In the genomic region with DNA sequence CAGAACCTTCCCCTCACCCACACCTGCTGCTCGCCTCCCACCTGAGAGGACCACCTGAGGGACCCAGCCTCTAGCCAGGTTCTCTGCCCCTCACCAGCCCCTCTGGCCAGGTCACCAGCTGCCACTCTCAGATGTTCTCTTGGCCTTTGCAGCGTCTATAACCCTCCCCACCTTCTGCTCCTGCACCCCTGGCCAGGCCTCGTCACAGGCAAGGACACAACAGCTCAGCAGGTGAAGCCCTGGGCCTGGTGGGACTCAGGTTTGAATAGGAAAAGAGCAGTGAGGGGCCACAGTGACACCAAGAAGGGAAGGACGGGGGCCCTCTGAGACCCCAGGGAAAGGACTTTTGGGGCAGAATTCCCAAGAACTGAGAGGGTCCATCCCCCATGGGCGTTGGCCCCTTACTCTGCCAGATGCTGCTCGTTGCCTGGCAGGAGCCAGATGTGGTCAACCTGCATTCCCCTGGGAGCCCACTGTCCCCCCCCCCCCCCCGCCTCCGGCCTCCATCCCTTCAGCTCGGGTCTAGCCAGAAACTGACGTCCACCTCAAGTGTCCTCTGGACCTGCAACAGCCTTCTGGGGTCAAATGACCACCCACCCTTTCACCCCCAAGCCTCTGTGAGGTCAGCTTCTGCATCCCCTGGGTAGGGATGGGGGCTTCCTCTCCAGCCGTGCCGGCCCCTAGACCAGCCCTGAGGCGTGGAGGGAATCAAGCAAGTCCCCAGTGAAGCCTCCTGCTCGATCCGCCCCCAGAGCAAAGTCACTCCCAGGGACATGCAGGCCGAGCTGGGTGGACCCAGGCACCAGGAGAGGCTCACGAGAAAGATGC, we compare ENCODE assay signal across 13 cellular contexts. TPM values are rescaled to one million over a fixed set of nuclear protein-coding genes. Genes with fewer than 3 reads are reported as not detected.
DNase-seq lines count a peak whose midpoint lies in the region; ATAC-seq, FAIRE-seq and TF ChIP-seq lines count a peak whose summit lies in the region.
"Had no signal": no experiment of that assay in that cellular context is flagged by ENCODE, and none has a peak within 500 bp of the region (broad histone marks: within the 10 kb centered on the region; RNA-seq: fewer than 3 reads in every experiment).

No MANE protein-coding gene starts in this region.

- H3K27ac ChIP-seq in CD4-positive, alpha-beta memory T cell (ENCODE audit: low read depth, low read length), result no peak overlapping the region
- H3K27ac ChIP-seq in K562 (ENCODE audit: extremely low read depth, low read depth, low read length), result no peak overlapping the region
- H3K27ac ChIP-seq: foreskin keratinocyte had no signal

- H3K4me1 Mint-ChIP-seq in CD4-positive, alpha-beta memory T cell, result peaks cover 9 to 18% (median 11%) of the 10 kb centered on the region in 4 donors
- peaks cover 15% of the 10 kb centered on the region; the same call in 1 of the 2 replicates for H3K4me1 Mint-ChIP-seq in HFFc6 (ENCODE audit: low read depth)
- peaks cover 20 to 21% of the 10 kb centered on the region in 2 donors for H3K4me1 Mint-ChIP-seq in natural killer cell treated with Interleukin-12 subunit alpha and Interleukin-12 subunit beta and Interleukin-15 and Interleukin-18, amount 100 ng/mL, for 72 hours (ENCODE audit: low read depth in 2 of 2)

- H3K27me3 Mint-ChIP-seq in CD4-positive, alpha-beta memory T cell, result no peaks in the 10 kb centered on the region
- H3K27me3 Mint-ChIP-seq in HFFc6 (ENCODE audit: insufficient read depth), result peaks cover 13% of the 10 kb centered on the region
- no peaks in the 10 kb centered on the region for H3K27me3 Mint-ChIP-seq in natural killer cell treated with Interleukin-12 subunit alpha and Interleukin-12 subunit beta and Interleukin-15 and Interleukin-18, amount 100 ng/mL, for 72 hours

- CTCF ChIA-PET in CD4-positive, alpha-beta memory T cell (lab: Charles Lee; ENCODE audit: partially characterized antibody), result interaction anchor here (1.1 kb wide), 1 partner anchor 52 kb away, joined by 4 read pairs; no protein-coding TSS in a partner anchor
- CTCF ChIA-PET in K562 (lab: Yijun Ruan, JAX; ENCODE audit: low intra/inter-chr PET ratio), result no interaction called here

- no peaks in the 10 kb centered on the region for H3K27me3 ChIP-seq in CD4-positive, alpha-beta memory T cell (ENCODE audit: insufficient read depth, low read length)
- no peaks in the 10 kb centered on the region for H3K27me3 ChIP-seq in K562 (ENCODE audit: control insufficient read depth in 2 of 2, insufficient read depth in 2 of 2, low read length in 2 of 2)
- H3K27me3 ChIP-seq: foreskin keratinocyte, sigmoid colon had no signal

- no peak overlapping the region for H2AFZ ChIP-seq in K562 (ENCODE audit: low read depth, low read length)

- peaks cover 2% of the 10 kb centered on the region for H3K9me1 ChIP-seq in K562 (ENCODE audit: control insufficient read depth, insufficient read depth, low read length)

- H3K4me2 ChIP-seq in K562 (ENCODE audit: insufficient read depth, low read length), result no peak overlapping the region

- H3K9ac ChIP-seq in K562 (ENCODE audit: insufficient read depth in 1 of 2, low read depth in 2 of 2, low read length in 2 of 2), result peak overlapping the region in 1 of 2 experiments; percentile 58; a peak in 1 of 4 replicates

- H3K4me3 Mint-ChIP-seq in CD4-positive, alpha-beta memory T cell, result no peak overlapping the region
- peak overlapping the region; percentile 17; the same call in 1 of the 2 replicates for H3K4me3 Mint-ChIP-seq in HFFc6
- H3K4me3 Mint-ChIP-seq in natural killer cell treated with Interleukin-12 subunit alpha and Interleukin-12 subunit beta and Interleukin-15 and Interleukin-18, amount 100 ng/mL, for 72 hours, result peak overlapping the region; percentile 12

- peak overlapping the region; percentile 22 to 79 (median 69) for H3K27ac Mint-ChIP-seq in CD4-positive, alpha-beta memory T cell
- no peak overlapping the region for H3K27ac Mint-ChIP-seq in HFFc6
- H3K27ac Mint-ChIP-seq in natural killer cell treated with Interleukin-12 subunit alpha and Interleukin-12 subunit beta and Interleukin-15 and Interleukin-18, amount 100 ng/mL, for 72 hours, result peak overlapping the region; percentile 58 to 81

- TF ChIP-seq EP300 in K562 (IDR thresholded peaks at IDR 0.05; ENCODE audit: low read length), result no peak

- TF ChIP-seq POLR2A in K562 (conservative IDR thresholded peaks at IDR 0.05), result peak; percentile 28; the same call in 1 of the 2 replicates

- no peaks in the 10 kb centered on the region for H3K9me3 ChIP-seq in CD4-positive, alpha-beta memory T cell (ENCODE audit: control insufficient read depth in 1 of 2, low read length in 2 of 2)
- no peaks in the 10 kb centered on the region for H3K9me3 ChIP-seq in K562 (replicated peaks; ENCODE audit: control insufficient read depth, insufficient read depth, low read depth, low read length)
- H3K9me3 ChIP-seq: sigmoid colon had no signal

- WGBS in K562 (ENCODE audit: insufficient coverage, low coverage, missing lambda C conversion rate), result 81% methylated on average over 6 of the region's 17 CpGs

- intact Hi-C loops in CD4-positive, alpha-beta memory T cell (cut with micrococcal nuclease), result loop anchor here (10.0 kb wide), 1 partner anchor 49 kb away; no protein-coding TSS in a partner anchor
- intact Hi-C loops in K562 (cut with micrococcal nuclease), result no loop called here

- no peak for FAIRE-seq in K562 (lab: Jason Lieb, UNC)
- FAIRE-seq: RCC 7860 had no signal

- no peak for ATAC-seq in K562
- no peak for ATAC-seq in natural killer cell treated with Interleukin-12 subunit alpha and Interleukin-12 subunit beta and Interleukin-15 and Interleukin-18, amount 100 ng/mL, for 72 hours
- ATAC-seq: foreskin keratinocyte had no signal

- H3K9me3 Mint-ChIP-seq in CD4-positive, alpha-beta memory T cell, result peaks cover 0 to 4% (median 0%) of the 10 kb centered on the region in 8 donors
- H3K9me3 Mint-ChIP-seq in HFFc6, result no peaks in the 10 kb centered on the region
- H3K9me3 Mint-ChIP-seq in natural killer cell treated with Interleukin-12 subunit alpha and Interleukin-12 subunit beta and Interleukin-15 and Interleukin-18, amount 100 ng/mL, for 72 hours, result no peaks in the 10 kb centered on the region

- H3K36me3 ChIP-seq in CD4-positive, alpha-beta memory T cell (ENCODE audit: insufficient read depth, low read length), result peaks cover 28% of the 10 kb centered on the region
- H3K36me3 ChIP-seq in K562 (ENCODE audit: control insufficient read depth, insufficient read depth, low read length), result peaks cover 54% of the 10 kb centered on the region; the same call in 1 of the 3 replicates

- TF ChIP-seq RAD21 in K562 (CRISPR knock-in tag; conservative IDR thresholded peaks at IDR 0.05 in 1 of 2, IDR thresholded peaks at IDR 0.05 in 1 of 2), result no peak

- H3K4me3 ChIP-seq in CD4-positive, alpha-beta memory T cell (ENCODE audit: low read length in 2 of 2), result no peak overlapping the region
- H3K4me3 ChIP-seq in K562, result no peak overlapping the region
- H3K4me3 ChIP-seq: sigmoid colon had no signal

- no peak for TF ChIP-seq CTCF in HFFc6 (IDR thresholded peaks at IDR 0.05)
- TF ChIP-seq CTCF in K562 (IDR thresholded peaks at IDR 0.05 in 2 of 3, conservative IDR thresholded peaks at IDR 0.05 in 1 of 3; ENCODE audit: insufficient read depth in 2 of 3, low read depth in 1 of 3, low read length in 3 of 3), result no peak

- peaks cover 16% of the 10 kb centered on the region for H3K4me1 ChIP-seq in CD4-positive, alpha-beta memory T cell (ENCODE audit: insufficient read depth, low read length)
- peaks cover 0 to 42% of the 10 kb centered on the region in 2 experiments; a peak in 2 of 5 replicates for H3K4me1 ChIP-seq in K562 (replicated peaks in 1 of 2; ENCODE audit: control insufficient read depth in 2 of 2, insufficient read depth in 2 of 2, low read length in 2 of 2)
- H3K4me1 ChIP-seq: foreskin keratinocyte had no signal

- POLR2A ChIA-PET in CD4-positive, alpha-beta memory T cell (lab: Charles Lee; ENCODE audit: partially characterized antibody), result interaction anchor here (0.7 to 2.3 kb wide), 4 partner anchors 9 to 27 kb away, joined by 3 to 17 read pairs (median 9); no protein-coding TSS in a partner anchor
- POLR2A ChIA-PET in K562 (lab: Yijun Ruan, JAX), result no interaction called here

- H3K36me3 Mint-ChIP-seq in CD4-positive, alpha-beta memory T cell, result peaks cover 16 to 41% of the 10 kb centered on the region in 2 donors
- H3K36me3 Mint-ChIP-seq in HFFc6 (ENCODE audit: low read depth), result peaks cover 21% of the 10 kb centered on the region
- peaks cover 10% of the 10 kb centered on the region for H3K36me3 Mint-ChIP-seq in natural killer cell treated with Interleukin-12 subunit alpha and Interleukin-12 subunit beta and Interleukin-15 and Interleukin-18, amount 100 ng/mL, for 72 hours

- no peaks in the 10 kb centered on the region for H3K79me2 ChIP-seq in K562 (ENCODE audit: control insufficient read depth, insufficient read depth, low read length)

- in situ Hi-C loops in K562 (cut with MboI), result no loop called here

- no peaks in the 10 kb centered on the region for H4K20me1 ChIP-seq in K562 (replicated peaks; ENCODE audit: control insufficient read depth, insufficient read depth, low read length)

- no TSS peak for BruUV-seq in K562 (replicated peaks; lab: Mats Ljungman, UMichigan)

- peak in 1 of 5 donors; percentile 35 for DNase-seq in CD4-positive, alpha-beta memory T cell
- DNase-seq in HFFc6, result no peak
- DNase-seq in K562 (ENCODE audit: extremely low read depth in 1 of 4, low spot score in 3 of 4), result no peak
- DNase-seq in natural killer cell treated with Interleukin-12 subunit alpha and Interleukin-12 subunit beta and Interleukin-15 and Interleukin-18, amount 100 ng/mL, for 72 hours (ENCODE audit: low spot score), result no peak
- DNase-seq in kidney glomerular epithelial cell (lab: John Stamatoyannopoulos, UW), result no peak
- DNase-seq in amygdala (lab: John Stamatoyannopoulos, UW), result no peak
- no peak for DNase-seq in NCI-H510A (lab: John Stamatoyannopoulos, UW)
- DNase-seq in NCI-H524 treated with DMSO at 0.1 percent for 48 hours (lab: John Stamatoyannopoulos, UW), result no peak
- DNase-seq: foreskin keratinocyte, NCI-H510A treated with DMSO at 0.1 percent for 48 hours, sigmoid colon had no signal

RNA-seq across cellular contexts. Expression of a gene that starts 28.7 kb away (rescaled TPM):
- total RNA-seq in CD4-positive, alpha-beta memory T cell, result 100 to 1,000 TPM; 217 to 221 TPM
- polyA plus RNA-seq in CD4-positive, alpha-beta memory T cell, result 10 to 100 TPM; 13.2 to 42.9 TPM
- 10 to 100 TPM; 63.9 to 76.7 (median 71.2) TPM for total RNA-seq in HFFc6 (2021; fragmentation: NEBNext Ultra II Directional; extraction: Animal tissue kit (Norgen Biotek cat#: 25700))
- 101 and 307 TPM in 2 replicates for total RNA-seq in K562 (2011; cell fraction: chromatin; rRNA removed; ENCODE audit: low replicate concordance)
- 152 and 193 TPM in 2 replicates for total RNA-seq in K562 (2011; cell fraction: nucleolus; rRNA removed)
- 127 and 140 TPM in 2 replicates for total RNA-seq in K562 (2011; cell fraction: nucleoplasm; rRNA removed)
- total RNA-seq in K562 (2014; rRNA removed), result 26.9 and 36.8 TPM in 2 replicates
- 2.9 and 5.3 TPM in 2 replicates for total RNA-seq in K562 (2014; rRNA removed; fragmentation: Illumina TruSeq; extraction: Trizol)
- 14.9 and 16.1 TPM in 2 replicates for total RNA-seq in K562 (2015; rRNA removed; fragmentation: Illumina TruSeq; extraction: Trizol)
- total RNA-seq in K562 (2021), result 47.3 and 50.4 TPM in 2 replicates
- 11.4 and 16.7 TPM in 2 replicates for polyA plus RNA-seq in K562 (2011; rRNA removed)
- 15.1 and 27.2 TPM in 2 replicates for polyA plus RNA-seq in K562 (2011; cell fraction: cytosol; rRNA removed)
- 117 and 136 TPM in 2 replicates for polyA plus RNA-seq in K562 (2011; cell fraction: nucleus; rRNA removed)
- polyA plus RNA-seq in K562 (2012), result 21.3 and 38.3 TPM in 2 replicates
- 6.7 and 15.5 TPM in 2 replicates for polyA plus RNA-seq in K562 (2014; fragmentation: Illumina TruSeq; extraction: Trizol)
- under 1 TPM; 0.44 to 0.55 TPM for polyA plus RNA-seq in K562 (2014; fragmentation: Nextera tagmentation; extraction: Ambion mirVana)
- 22.3 and 24.3 TPM in 2 replicates for polyA plus RNA-seq in K562 (2014; rRNA removed)
- 9.9 and 19.7 TPM in 2 replicates for polyA minus RNA-seq in K562 (2011; rRNA and poly(A)+ RNA removed)
- polyA minus RNA-seq in K562 (2011; cell fraction: cytosol; rRNA and poly(A)+ RNA removed), result 27.2 and 27.4 TPM in 2 replicates
- polyA minus RNA-seq in K562 (2011; cell fraction: nucleus; rRNA and poly(A)+ RNA removed), result 51.2 and 58.9 TPM in 2 replicates
- total RNA-seq in natural killer cell treated with Interleukin-12 subunit alpha and Interleukin-12 subunit beta and Interleukin-15 and Interleukin-18, amount 100 ng/mL, for 72 hours, result 100 to 1,000 TPM; 114 to 152 TPM

RNA-seq across cellular contexts. Expression of a gene that starts 35.2 kb away (rescaled TPM):
- total RNA-seq in CD4-positive, alpha-beta memory T cell, result 1 to 10 TPM; 4.4 to 4.5 TPM
- under 1 TPM; 0.07 to 0.48 TPM for polyA plus RNA-seq in CD4-positive, alpha-beta memory T cell
- total RNA-seq in HFFc6 (2021; fragmentation: NEBNext Ultra II Directional; extraction: Animal tissue kit (Norgen Biotek cat#: 25700)), result 1 to 10 TPM in 5 of 6 experiments, under 1 TPM in 1; 0.91 to 3.4 (median 1.2) TPM
- total RNA-seq in K562 (2011; cell fraction: chromatin; rRNA removed; ENCODE audit: low replicate concordance), result 2.7 and 6.7 TPM in 2 replicates
- total RNA-seq in K562 (2011; cell fraction: nucleolus; rRNA removed), result 7.2 and 7.8 TPM in 2 replicates
- 3.7 and 4.7 TPM in 2 replicates for total RNA-seq in K562 (2011; cell fraction: nucleoplasm; rRNA removed)
- total RNA-seq in K562 (2014; rRNA removed) (1.5 and 1.8 TPM in 2 replicates), K562 (2014; rRNA removed; fragmentation: Illumina TruSeq; extraction: Trizol) (0.33 and 0.41 TPM in 2 replicates), K562 (2015; rRNA removed; fragmentation: Illumina TruSeq; extraction: Trizol) (0.08 and 0.11 TPM in 2 replicates), K562 (2021) (3.4 and 5.1 TPM in 2 replicates)
- polyA plus RNA-seq in K562 (2011; rRNA removed) (0.38 and 1.1 TPM in 2 replicates), K562 (2014; fragmentation: Illumina TruSeq; extraction: Trizol) (1.7 and 2.9 TPM in 2 replicates), K562 (2014; fragmentation: Nextera tagmentation; extraction: Ambion mirVana) (under 1 TPM; 0.22 to 0.31 TPM), K562 (2014; rRNA removed) (1.3 and 2.2 TPM in 2 replicates)
- 0.69 and 0.74 TPM in 2 replicates for polyA plus RNA-seq in K562 (2011; cell fraction: cytosol; rRNA removed)
- 1.0 and 1.2 TPM in 2 replicates for polyA plus RNA-seq in K562 (2011; cell fraction: nucleus; rRNA removed)
- 1.1 and 19.5 TPM in 2 replicates for polyA plus RNA-seq in K562 (2012)
- polyA minus RNA-seq in K562 (2011; rRNA and poly(A)+ RNA removed), result 0.39 and 0.60 TPM in 2 replicates
- 0.48 and 1.1 TPM in 2 replicates for polyA minus RNA-seq in K562 (2011; cell fraction: cytosol; rRNA and poly(A)+ RNA removed)
- 1.5 and 2.6 TPM in 2 replicates for polyA minus RNA-seq in K562 (2011; cell fraction: nucleus; rRNA and poly(A)+ RNA removed)
- total RNA-seq in natural killer cell treated with Interleukin-12 subunit alpha and Interleukin-12 subunit beta and Interleukin-15 and Interleukin-18, amount 100 ng/mL, for 72 hours, result 1 to 10 TPM; 2.6 to 6.7 TPM
- total RNA-seq: sigmoid colon, subcutaneous adipose tissue had no signal

RNA-seq across cellular contexts. Expression of a gene that starts 40.6 kb away (rescaled TPM):
- not detected for total RNA-seq in CD4-positive, alpha-beta memory T cell
- not detected for polyA plus RNA-seq in CD4-positive, alpha-beta memory T cell
- total RNA-seq in HFFc6 (2021; fragmentation: NEBNext Ultra II Directional; extraction: Animal tissue kit (Norgen Biotek cat#: 25700)), result not detected
- 0.46 TPM in 1 of 2 replicates, not detected in the other for total RNA-seq in K562 (2011; cell fraction: chromatin; rRNA removed; ENCODE audit: low replicate concordance)
- 0.39 TPM in 1 of 2 replicates, not detected in the other for total RNA-seq in K562 (2011; cell fraction: nucleolus; rRNA removed)
- total RNA-seq in K562 (2011; cell fraction: nucleoplasm; rRNA removed), result 0.59 TPM in 1 of 2 replicates, not detected in the other
- total RNA-seq in K562 (2014; rRNA removed), result not detected in 2 replicates
- total RNA-seq in K562 (2014; rRNA removed; fragmentation: Illumina TruSeq; extraction: Trizol), result not detected in 2 replicates
- total RNA-seq in K562 (2015; rRNA removed; fragmentation: Illumina TruSeq; extraction: Trizol), result not detected in 2 replicates
- not detected in 2 replicates for total RNA-seq in K562 (2021)
- 0.08 TPM in 2 replicates for polyA plus RNA-seq in K562 (2011; rRNA removed)
- polyA plus RNA-seq in K562 (2011; cell fraction: cytosol; rRNA removed), result 0.10 TPM in 1 of 2 replicates, not detected in the other
- 0.35 and 0.81 TPM in 2 replicates for polyA plus RNA-seq in K562 (2011; cell fraction: nucleus; rRNA removed)
- 0.04 and 0.80 TPM in 2 replicates for polyA plus RNA-seq in K562 (2012)
- not detected in 2 replicates for polyA plus RNA-seq in K562 (2014; fragmentation: Illumina TruSeq; extraction: Trizol)
- polyA plus RNA-seq in K562 (2014; fragmentation: Nextera tagmentation; extraction: Ambion mirVana), result not detected
- polyA plus RNA-seq in K562 (2014; rRNA removed), result not detected in 2 replicates
- not detected in 2 replicates for polyA minus RNA-seq in K562 (2011; rRNA and poly(A)+ RNA removed)
- not detected in 2 replicates for polyA minus RNA-seq in K562 (2011; cell fraction: cytosol; rRNA and poly(A)+ RNA removed)
- polyA minus RNA-seq in K562 (2011; cell fraction: nucleus; rRNA and poly(A)+ RNA removed), result not detected in 2 replicates
- total RNA-seq in natural killer cell treated with Interleukin-12 subunit alpha and Interleukin-12 subunit beta and Interleukin-15 and Interleukin-18, amount 100 ng/mL, for 72 hours, result under 1 TPM in 1 of 2 donors, not detected in 1; 0.45 TPM
- total RNA-seq: foreskin keratinocyte, sigmoid colon, subcutaneous adipose tissue had no signal

Comparison
In these comparisons a context has a peak if more than half of its experiments do, and no peak if none do; other contexts are left out.
1. H3K4me3 Mint-ChIP-seq: peak in HFFc6 (single experiment) and natural killer cell treated with Interleukin-12 subunit alpha and Interleukin-12 subunit beta and Interleukin-15 and Interleukin-18, amount 100 ng/mL, for 72 hours (single experiment); none in CD4-positive, alpha-beta memory T cell (0 of 8).